In the genomic region with DNA sequence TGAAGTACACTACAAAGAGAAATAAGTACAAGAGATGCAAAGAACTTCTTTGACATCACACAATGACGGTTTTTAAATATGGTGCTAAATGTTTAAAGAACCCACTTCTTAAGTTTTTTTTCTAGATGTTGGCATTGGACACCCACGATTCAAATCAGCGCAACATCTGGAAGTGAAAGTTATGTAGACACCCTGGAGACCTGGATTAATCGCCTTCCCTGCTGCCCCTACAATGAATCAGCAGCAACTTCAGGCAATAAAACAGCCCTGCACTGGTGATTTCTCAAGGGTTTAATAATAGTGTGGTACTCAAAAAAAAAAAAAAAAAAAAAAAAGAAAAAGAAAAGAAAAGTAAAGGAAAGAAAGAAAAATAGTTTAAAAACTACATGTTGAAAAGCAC, we compare ENCODE assay signal across 17 cellular contexts.
"Had no signal": no experiment of that assay in that cellular context is flagged by ENCODE, and none has a peak within 500 bp of the region (broad histone marks: within the 10 kb centered on the region; RNA-seq: fewer than 3 reads in every experiment).

No MANE protein-coding gene starts in this region.

- DNase-seq: activated CD4-positive, alpha-beta T cell treated with anti-CD3 and anti-CD28 coated beads for 4 hours; activated CD8-positive, alpha-beta memory T cell treated with anti-CD3 and anti-CD28 coated beads, Interleukin-2, amount 50 U/mL, for 4 hours; activated CD8-positive, alpha-beta T cell treated with anti-CD3 and anti-CD28 coated beads for 36 hours; activated naive CD4-positive, alpha-beta T cell; foreskin melanocyte; heart left ventricle; posterior cingulate gyrus; spleen; stimulated activated CD4-positive, alpha-beta T cell treated with anti-CD3 and anti-CD28 coated beads, Interleukin-1b, Interleukin-23, amount 100 ng/mL, for 48 hours; stimulated activated naive B cell treated with anti-CD40 and anti-IgM and Interleukin-4, amounts not matched to agents 10 μg/mL and 1 μg/mL and 100 μg/mL, for 72 hours; T-cell; T1000; WERI-Rb-1 had no signal

- H3K9me3 Mint-ChIP-seq: activated CD8-positive, alpha-beta T cell treated with anti-CD3 and anti-CD28 coated beads for 36 hours; memory B cell; stimulated activated naive B cell treated with anti-CD40 and anti-IgM and Interleukin-4, amounts not matched to agents 10 μg/mL and 1 μg/mL and 100 μg/mL, for 72 hours; T-cell had no signal

- H3K27ac ChIP-seq: esophagus muscularis mucosa, heart left ventricle, right atrium auricular region, spleen, tibial nerve, WERI-Rb-1 had no signal

- H3K4me3 ChIP-seq: esophagus muscularis mucosa, heart left ventricle, right atrium auricular region, spleen, tibial nerve had no signal

- H3K36me3 ChIP-seq: esophagus muscularis mucosa, heart left ventricle, right atrium auricular region, spleen, tibial nerve, WERI-Rb-1 had no signal

- H3K4me1 ChIP-seq: esophagus muscularis mucosa, heart left ventricle, right atrium auricular region, spleen, tibial nerve had no signal

- H3K27me3 ChIP-seq: esophagus muscularis mucosa, heart left ventricle, right atrium auricular region, spleen, tibial nerve had no signal

- H3K4me3 Mint-ChIP-seq: activated CD8-positive, alpha-beta T cell treated with anti-CD3 and anti-CD28 coated beads for 36 hours; memory B cell; stimulated activated naive B cell treated with anti-CD40 and anti-IgM and Interleukin-4, amounts not matched to agents 10 μg/mL and 1 μg/mL and 100 μg/mL, for 72 hours; T-cell had no signal

- H3K27me3 Mint-ChIP-seq: activated CD8-positive, alpha-beta T cell treated with anti-CD3 and anti-CD28 coated beads for 36 hours; T-cell had no signal

- H3K27ac Mint-ChIP-seq: activated CD8-positive, alpha-beta T cell treated with anti-CD3 and anti-CD28 coated beads for 36 hours; memory B cell; stimulated activated naive B cell treated with anti-CD40 and anti-IgM and Interleukin-4, amounts not matched to agents 10 μg/mL and 1 μg/mL and 100 μg/mL, for 72 hours; T-cell had no signal

- H3K9me3 ChIP-seq: esophagus muscularis mucosa, heart left ventricle, right atrium auricular region, spleen, tibial nerve had no signal

- H3K36me3 Mint-ChIP-seq: memory B cell; stimulated activated naive B cell treated with anti-CD40 and anti-IgM and Interleukin-4, amounts not matched to agents 10 μg/mL and 1 μg/mL and 100 μg/mL, for 72 hours; T-cell had no signal

- H3K4me1 Mint-ChIP-seq: memory B cell; stimulated activated naive B cell treated with anti-CD40 and anti-IgM and Interleukin-4, amounts not matched to agents 10 μg/mL and 1 μg/mL and 100 μg/mL, for 72 hours; T-cell had no signal
